ENCODE assay signal across 23 cellular contexts in the genomic region with DNA sequence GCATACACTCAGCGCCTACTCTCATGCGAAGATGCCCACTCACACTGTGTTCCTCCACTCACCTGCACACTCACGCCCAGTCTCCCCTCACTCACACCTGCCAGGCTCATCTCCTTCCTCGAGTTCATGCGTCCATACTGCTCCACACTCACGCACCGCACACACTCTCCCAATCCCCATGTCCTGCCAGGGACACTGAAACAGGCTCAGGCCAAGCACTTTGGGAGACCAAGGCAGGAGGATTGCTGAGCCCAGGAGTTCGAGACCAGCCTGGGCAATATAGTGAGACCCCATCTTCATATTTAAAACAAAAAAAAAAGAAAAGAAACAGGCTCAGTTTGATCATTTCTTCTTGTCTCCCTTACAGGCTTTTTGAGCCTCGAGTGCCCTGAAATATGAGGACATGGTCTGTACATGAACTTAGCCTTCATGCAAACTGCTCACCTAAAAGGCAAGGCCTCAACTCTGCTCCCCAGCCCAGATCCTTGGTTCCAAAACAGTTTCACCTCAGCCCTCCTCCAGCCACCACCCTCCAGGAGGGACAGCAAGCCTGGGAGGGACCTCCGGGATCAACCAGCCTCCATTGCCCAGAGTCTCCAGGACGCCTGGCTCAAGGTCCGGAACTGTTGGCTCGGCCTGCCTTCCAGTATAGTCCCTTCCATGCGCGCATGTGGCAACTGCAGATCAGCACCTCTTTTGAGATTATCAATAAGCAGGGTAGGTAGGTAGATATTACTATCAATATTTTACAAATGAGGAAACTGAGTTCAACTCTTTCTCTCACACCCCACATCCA.
"Had no signal": no experiment of that assay in that cellular context is flagged by ENCODE, and none has a peak within 500 bp of the region (broad histone marks: within the 10 kb centered on the region; RNA-seq: fewer than 3 reads in every experiment).

No MANE protein-coding gene starts in this region.

- H3K4me3 ChIP-seq: left lung, neural progenitor cell, ovary, stomach, suprapubic skin, tibial nerve, uterus had no signal

- H3K4me3 Mint-ChIP-seq: activated CD4-positive, alpha-beta memory T cell treated with anti-CD3 and anti-CD28 coated beads, Interleukin-2, amount 10 ng/mL, durations not matched to agents 7 days and 5 days; activated CD4-positive, alpha-beta T cell treated with anti-CD3 and anti-CD28 coated beads, Interleukin-2, amount 10 ng/mL, durations not matched to agents 24 days and 14 days; activated naive CD4-positive, alpha-beta T cell treated with anti-CD3 and anti-CD28 coated beads, Interleukin-2, amount 10 ng/mL, durations not matched to agents 7 days and 5 days; activated T-cell treated with anti-CD3 and anti-CD28 coated beads, Interleukin-2, amount 50 U/mL, for 72 hours; immature natural killer cell; naive thymus-derived CD8-positive, alpha-beta T cell; neural progenitor cell had no signal

- DNase-seq: activated CD4-positive, alpha-beta memory T cell treated with anti-CD3 and anti-CD28 coated beads, Interleukin-2, amount 10 ng/mL, durations not matched to agents 7 days and 5 days; activated CD4-positive, alpha-beta T cell treated with anti-CD3 and anti-CD28 coated beads, Interleukin-2, amount 10 ng/mL, durations not matched to agents 24 days and 14 days; activated effector memory CD4-positive, alpha-beta T cell treated with anti-CD3 and anti-CD28 coated beads, Interleukin-2, amount 50 U/mL, for 16 hours; activated naive CD4-positive, alpha-beta T cell treated with anti-CD3 and anti-CD28 coated beads, Interleukin-2, amount 10 ng/mL, durations not matched to agents 7 days and 5 days; activated T-cell treated with anti-CD3 and anti-CD28 coated beads, Interleukin-2, amount 50 U/mL, for 72 hours; amygdala; dermis blood vessel endothelial cell; effector CD8-positive, alpha-beta T cell; foreskin melanocyte; immature natural killer cell; left lung; naive thymus-derived CD8-positive, alpha-beta T cell; ovary; stimulated activated CD4-positive, alpha-beta T cell treated with anti-CD3 and anti-CD28 coated beads, Interleukin-12 subunit alpha, Interleukin-12 subunit beta, amount 100 ng/mL, for 4 hours; stimulated activated CD4-positive, alpha-beta T cell treated with anti-CD3 and anti-CD28 coated beads, Interleukin-4, amount 100 ng/mL, for 4 hours; stomach; T-helper 1 cell; T-helper 9 cell; uterus had no signal

- H3K9ac ChIP-seq: neural progenitor cell had no signal

- H2AFZ ChIP-seq: neural progenitor cell had no signal

- H3K27ac Mint-ChIP-seq: activated CD4-positive, alpha-beta memory T cell treated with anti-CD3 and anti-CD28 coated beads, Interleukin-2, amount 10 ng/mL, durations not matched to agents 7 days and 5 days; activated CD4-positive, alpha-beta T cell treated with anti-CD3 and anti-CD28 coated beads, Interleukin-2, amount 10 ng/mL, durations not matched to agents 24 days and 14 days; activated naive CD4-positive, alpha-beta T cell treated with anti-CD3 and anti-CD28 coated beads, Interleukin-2, amount 10 ng/mL, durations not matched to agents 7 days and 5 days; activated T-cell treated with anti-CD3 and anti-CD28 coated beads, Interleukin-2, amount 50 U/mL, for 72 hours; neural progenitor cell had no signal

- H3K4me1 ChIP-seq: neural progenitor cell, uterus had no signal

- H3K9me3 Mint-ChIP-seq: activated CD4-positive, alpha-beta memory T cell treated with anti-CD3 and anti-CD28 coated beads, Interleukin-2, amount 10 ng/mL, durations not matched to agents 7 days and 5 days; activated CD4-positive, alpha-beta T cell treated with anti-CD3 and anti-CD28 coated beads, Interleukin-2, amount 10 ng/mL, durations not matched to agents 24 days and 14 days; activated naive CD4-positive, alpha-beta T cell treated with anti-CD3 and anti-CD28 coated beads, Interleukin-2, amount 10 ng/mL, durations not matched to agents 7 days and 5 days; activated T-cell treated with anti-CD3 and anti-CD28 coated beads, Interleukin-2, amount 50 U/mL, for 72 hours; immature natural killer cell; naive thymus-derived CD8-positive, alpha-beta T cell; neural progenitor cell had no signal

- ATAC-seq: activated T-cell treated with anti-CD3 and anti-CD28 coated beads, Interleukin-2, amount 50 U/mL, for 72 hours; left lung; naive thymus-derived CD8-positive, alpha-beta T cell; right cardiac atrium had no signal

- H3K9me3 ChIP-seq: left lung, ovary, stomach, suprapubic skin, tibial nerve, uterus had no signal

- H3K27me3 ChIP-seq: left lung, neural progenitor cell, ovary, stomach, suprapubic skin, tibial nerve, uterus had no signal

- H3K27ac ChIP-seq: left lung, neural progenitor cell, ovary, stomach, suprapubic skin, tibial nerve, uterus had no signal

- H3K4me2 ChIP-seq: neural progenitor cell had no signal

- H3K36me3 ChIP-seq: left lung, neural progenitor cell, ovary, stomach, suprapubic skin, tibial nerve, uterus had no signal
